In genomic region chr5:79301046-79301712, GRCh38 we compare ENCODE assay signal across 2 cellular contexts.
TF ChIP-seq lines count a peak whose summit lies in the region.

No MANE protein-coding gene starts in this region.

TF ChIP-seq in SK-N-SH, 30 proteins besides CTCF, POLR2A, EP300 and RAD21 (continued from another document):
- TF ChIP-seq REST (IDR thresholded peaks at IDR 0.05; ENCODE audit: low read depth, low read length) (no peak), JUND (IDR thresholded peaks at IDR 0.05) (no peak), IRF3 (IDR thresholded peaks at IDR 0.05; ENCODE audit: low read depth, low read length) (no peak), ELF1 (IDR thresholded peaks at IDR 0.05) (0 out of 2 replicates have a peak, but pooled peaks have one; percentile 34)

TF ChIP-seq in SK-N-SH treated with all-trans-retinoic acid at 6 μM for 48 hours, 23 proteins besides CTCF, POLR2A, EP300 and RAD21 (continued from another document):
- TF ChIP-seq CSRNP3 (CRISPR knock-in tag; IDR thresholded peaks at IDR 0.05), result no peak
- TF ChIP-seq, protein P1, sequence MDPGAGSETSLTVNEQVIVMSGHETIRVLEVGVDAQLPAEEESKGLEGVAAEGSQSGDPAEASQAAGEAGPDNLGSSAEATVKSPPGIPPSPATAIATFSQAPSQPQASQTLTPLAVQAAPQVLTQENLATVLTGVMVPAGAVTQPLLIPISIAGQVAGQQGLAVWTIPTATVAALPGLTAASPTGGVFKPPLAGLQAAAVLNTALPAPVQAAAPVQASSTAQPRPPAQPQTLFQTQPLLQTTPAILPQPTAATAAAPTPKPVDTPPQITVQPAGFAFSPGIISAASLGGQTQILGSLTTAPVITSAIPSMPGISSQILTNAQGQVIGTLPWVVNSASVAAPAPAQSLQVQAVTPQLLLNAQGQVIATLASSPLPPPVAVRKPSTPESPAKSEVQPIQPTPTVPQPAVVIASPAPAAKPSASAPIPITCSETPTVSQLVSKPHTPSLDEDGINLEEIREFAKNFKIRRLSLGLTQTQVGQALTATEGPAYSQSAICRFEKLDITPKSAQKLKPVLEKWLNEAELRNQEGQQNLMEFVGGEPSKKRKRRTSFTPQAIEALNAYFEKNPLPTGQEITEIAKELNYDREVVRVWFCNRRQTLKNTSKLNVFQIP (CRISPR knock-in tag; IDR thresholded peaks at IDR 0.05; ENCODE audit: borderline replicate concordance, low read depth), result no peak
- no peak for TF ChIP-seq SNAI2 (CRISPR knock-in tag; IDR thresholded peaks at IDR 0.05)
- TF ChIP-seq ZFP30 (CRISPR knock-in tag; IDR thresholded peaks at IDR 0.05), result no peak
- TF ChIP-seq ESRRG (CRISPR knock-in tag; IDR thresholded peaks at IDR 0.05), result no peak
- TF ChIP-seq TOX (CRISPR knock-in tag; IDR thresholded peaks at IDR 0.05; ENCODE audit: borderline replicate concordance), result no peak
- no peak for TF ChIP-seq PATZ1 (CRISPR knock-in tag; IDR thresholded peaks at IDR 0.05; ENCODE audit: borderline replicate concordance)
- TF ChIP-seq, protein P2, sequence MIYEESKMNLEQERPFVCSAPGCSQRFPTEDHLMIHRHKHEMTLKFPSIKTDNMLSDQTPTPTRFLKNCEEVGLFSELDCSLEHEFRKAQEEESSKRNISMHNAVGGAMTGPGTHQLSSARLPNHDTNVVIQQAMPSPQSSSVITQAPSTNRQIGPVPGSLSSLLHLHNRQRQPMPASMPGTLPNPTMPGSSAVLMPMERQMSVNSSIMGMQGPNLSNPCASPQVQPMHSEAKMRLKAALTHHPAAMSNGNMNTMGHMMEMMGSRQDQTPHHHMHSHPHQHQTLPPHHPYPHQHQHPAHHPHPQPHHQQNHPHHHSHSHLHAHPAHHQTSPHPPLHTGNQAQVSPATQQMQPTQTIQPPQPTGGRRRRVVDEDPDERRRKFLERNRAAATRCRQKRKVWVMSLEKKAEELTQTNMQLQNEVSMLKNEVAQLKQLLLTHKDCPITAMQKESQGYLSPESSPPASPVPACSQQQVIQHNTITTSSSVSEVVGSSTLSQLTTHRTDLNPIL (CRISPR knock-in tag; IDR thresholded peaks at IDR 0.05; ENCODE audit: low read depth), result no peak
- TF ChIP-seq ZNF70 (CRISPR knock-in tag; IDR thresholded peaks at IDR 0.05), result no peak
- TF ChIP-seq CSDC2 (CRISPR knock-in tag; IDR thresholded peaks at IDR 0.05), result no peak
- no peak for TF ChIP-seq RARB (CRISPR knock-in tag; IDR thresholded peaks at IDR 0.05)
- TF ChIP-seq ZNF565 (CRISPR knock-in tag; conservative IDR thresholded peaks at IDR 0.05; ENCODE audit: low read depth), result no peak
- TF ChIP-seq OSR1 (CRISPR knock-in tag; IDR thresholded peaks at IDR 0.05), result no peak
- no peak for TF ChIP-seq ISL1 (CRISPR knock-in tag; IDR thresholded peaks at IDR 0.05)
